In the genomic region with DNA sequence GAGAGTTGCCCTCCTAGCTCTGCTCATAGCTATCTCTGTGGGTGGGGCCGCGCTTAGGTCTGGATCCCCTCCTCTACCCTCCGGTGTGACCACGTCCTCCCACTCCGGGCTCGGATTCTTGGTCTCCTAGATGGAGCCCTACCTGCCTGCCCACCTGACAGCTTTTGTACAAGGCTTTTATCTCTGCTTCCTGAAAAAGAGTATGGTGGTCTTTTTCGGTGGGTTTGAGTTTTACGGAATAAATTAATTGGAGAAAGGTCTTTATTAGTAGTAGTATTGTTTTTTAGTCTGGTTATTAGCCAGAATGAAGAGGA, we compare ENCODE assay signal across 8 cellular contexts. TPM values are rescaled to one million over a fixed set of nuclear protein-coding genes. Genes with fewer than 3 reads are reported as not detected.
DNase-seq lines count a peak whose midpoint lies in the region; ATAC-seq and TF ChIP-seq lines count a peak whose summit lies in the region.

No MANE protein-coding gene starts in this region.

- no peaks in the 10 kb centered on the region for H3K27me3 ChIP-seq in BLaER1 treated with 17β-estradiol and CSF1 and Interleukin-3, amounts not matched to agents 10 nM and 100 nM
- H3K27me3 ChIP-seq in PC-3 (ENCODE audit: low read length) (no peaks in the 10 kb centered on the region), neural cell (ENCODE audit: insufficient read depth, low read depth, low read length) (peaks cover 3% of the 10 kb centered on the region)

- H3K4me3 ChIP-seq in BLaER1 treated with 17β-estradiol and CSF1 and Interleukin-3, amounts not matched to agents 10 nM and 100 nM = peak overlapping the region; percentile 79 to 98 (median 90)
- H3K4me3 ChIP-seq in PC-3 (ENCODE audit: low read length) (peak overlapping the region; percentile 77), neural cell (ENCODE audit: low read length) (peak overlapping the region; percentile 93)

- no peak for TF ChIP-seq CTCF in GM20000 (IDR thresholded peaks at IDR 0.05; ENCODE audit: extremely low read depth, missing control alignments)
- TF ChIP-seq CTCF in PC-3 (conservative IDR thresholded peaks at IDR 0.05; ENCODE audit: low read depth, low read length) = no peak
- TF ChIP-seq CTCF in neural cell (IDR thresholded peaks at IDR 0.05; ENCODE audit: poor library complexity, severe bottlenecking) = no peak

- peak overlapping the region; percentile 83 to 94 (median 88) for H3K27ac ChIP-seq in BLaER1 treated with 17β-estradiol and CSF1 and Interleukin-3, amounts not matched to agents 10 nM and 100 nM
- H3K27ac ChIP-seq in PC-3 (ENCODE audit: low read length) (no peak overlapping the region), neural cell (ENCODE audit: low read length) (peak overlapping the region; percentile 86)

- H3K9me2 ChIP-seq in PC-3 (replicated peaks; ENCODE audit: low read length) (no peaks in the 10 kb centered on the region), neural cell (ENCODE audit: insufficient read depth, low read length) (no peaks in the 10 kb centered on the region)

- H2AFZ ChIP-seq in PC-3 (ENCODE audit: low read length) = peak overlapping the region; percentile 82
- peak overlapping the region; percentile 66 for H2AFZ ChIP-seq in neural cell (ENCODE audit: low read depth, low read length)

- H4K20me1 ChIP-seq in BLaER1 treated with 17β-estradiol and CSF1 and Interleukin-3, amounts not matched to agents 10 nM and 100 nM = peaks cover 0 to 49% (median 32%) of the 10 kb centered on the region in 11 experiments; a peak in 14 of 22 replicates
- 0 out of 2 replicates have a peak, but pooled peaks cover 3% of the 10 kb centered on the region for H4K20me1 ChIP-seq in PC-3 (ENCODE audit: low read length)
- H4K20me1 ChIP-seq in neural cell (ENCODE audit: insufficient read depth) = no peaks in the 10 kb centered on the region

- TF ChIP-seq EP300 in neural cell (conservative IDR thresholded peaks at IDR 0.05; ENCODE audit: poor library complexity, severe bottlenecking) = no peak

- H3K4me2 ChIP-seq in BLaER1 treated with 17β-estradiol and CSF1 and Interleukin-3, amounts not matched to agents 10 nM and 100 nM = peak overlapping the region; percentile 77 to 96 (median 91)
- H3K4me2 ChIP-seq in PC-3 (ENCODE audit: low read length) (peak overlapping the region; percentile 91), neural cell (ENCODE audit: low read length) (peak overlapping the region; percentile 76)

- H3K36me3 ChIP-seq in BLaER1 treated with 17β-estradiol and CSF1 and Interleukin-3, amounts not matched to agents 10 nM and 100 nM = peaks cover 0 to 6% (median 4%) of the 10 kb centered on the region in 11 experiments; a peak in 3 of 22 replicates
- H3K36me3 ChIP-seq in PC-3 (ENCODE audit: low read depth, low read length) = no peaks in the 10 kb centered on the region
- no peaks in the 10 kb centered on the region for H3K36me3 ChIP-seq in neural cell (ENCODE audit: insufficient read depth, low read length)

- no peaks in the 10 kb centered on the region for H3K27me3 Mint-ChIP-seq in effector memory CD8-positive, alpha-beta T cell

- H3K4me3 Mint-ChIP-seq in effector memory CD8-positive, alpha-beta T cell = peak overlapping the region; percentile 81 to 93

- H3K79me2 ChIP-seq in PC-3 (ENCODE audit: low read length) = peaks cover 54% of the 10 kb centered on the region
- peaks cover 41% of the 10 kb centered on the region for H3K79me2 ChIP-seq in neural cell (replicated peaks; ENCODE audit: insufficient read depth, low read length)

- intact Hi-C loops in PC-3 (cut with micrococcal nuclease) = loop anchor here (5.0 kb wide), 2 partner anchors 101 to 121 kb away; a partner anchor contains a TSS

- H3K9me3 Mint-ChIP-seq in effector memory CD8-positive, alpha-beta T cell = no peaks in the 10 kb centered on the region

- peaks cover 18% of the 10 kb centered on the region for H3K36me3 Mint-ChIP-seq in effector memory CD8-positive, alpha-beta T cell (ENCODE audit: insufficient read depth)

- ATAC-seq in PC-3 (no peak), GM19397 (IDR thresholded peaks at IDR 0.05; ENCODE audit: unreplicated experiment) (no peak), GM19467 (IDR thresholded peaks at IDR 0.05; ENCODE audit: unreplicated experiment) (no peak)
- ATAC-seq in effector memory CD8-positive, alpha-beta T cell (replicated peaks) = no peak

- DNase-seq in GM20000 (ENCODE audit: low spot score) = peak; percentile 51
- peak; percentile 10 for DNase-seq in PC-3
- no peak for DNase-seq in effector memory CD8-positive, alpha-beta T cell
- no peak for DNase-seq in RPMI8226

- H3K4me1 Mint-ChIP-seq in effector memory CD8-positive, alpha-beta T cell (ENCODE audit: low read depth in 2 of 2) = peaks cover 43 to 52% of the 10 kb centered on the region in 2 donors

- BruUV-seq in PC-3 (replicated peaks; lab: Mats Ljungman, UMichigan) = no TSS peak

- POLR2A ChIA-PET in PC-3 (lab: Charles Lee; ENCODE audit: unreplicated experiment) = interaction anchor here (0.5 kb wide), 1 partner anchor 16 kb away, joined by 3 read pairs; no protein-coding TSS in a partner anchor

- peak overlapping the region; percentile 50 to 81 for H3K27ac Mint-ChIP-seq in effector memory CD8-positive, alpha-beta T cell

- H3K9ac ChIP-seq in BLaER1 treated with 17β-estradiol and CSF1 and Interleukin-3, amounts not matched to agents 10 nM and 100 nM = peak overlapping the region; percentile 84 to 95 (median 89)
- H3K9ac ChIP-seq in PC-3 (ENCODE audit: low read length) = peak overlapping the region; percentile 62
- peak overlapping the region; percentile 84 for H3K9ac ChIP-seq in neural cell (ENCODE audit: low read length)

- no peaks in the 10 kb centered on the region for H3K9me3 ChIP-seq in BLaER1 treated with 17β-estradiol and CSF1 and Interleukin-3, amounts not matched to agents 10 nM and 100 nM (replicated peaks in 1 of 11)
- H3K9me3 ChIP-seq in PC-3 (ENCODE audit: low read length) (no peaks in the 10 kb centered on the region), neural cell (ENCODE audit: low read length) (no peaks in the 10 kb centered on the region)

- peaks cover 22 to 52% (median 33%) of the 10 kb centered on the region in 10 experiments for H3K4me1 ChIP-seq in BLaER1 treated with 17β-estradiol and CSF1 and Interleukin-3, amounts not matched to agents 10 nM and 100 nM
- H3K4me1 ChIP-seq in PC-3 (ENCODE audit: insufficient read depth, low read length) = peaks cover 17% of the 10 kb centered on the region; the same call in 1 of the 2 replicates

- no peaks in the 10 kb centered on the region for H3F3A ChIP-seq in PC-3 (ENCODE audit: low read length, unreplicated experiment)
- no peaks in the 10 kb centered on the region for H3F3A ChIP-seq in neural cell (ENCODE audit: insufficient read depth, low read length, poor library complexity, severe bottlenecking)

- CTCF ChIA-PET in PC-3 (lab: Charles Lee) = no interaction called here

- no peak for TF ChIP-seq RAD21 in neural cell (conservative IDR thresholded peaks at IDR 0.05)

TF ChIP-seq in neural cell, 6 proteins besides CTCF, POLR2A, EP300 and RAD21:
- TF ChIP-seq EZH2 (IDR thresholded peaks at IDR 0.05; ENCODE audit: borderline replicate concordance, insufficient read depth, low read length, poor library complexity, severe bottlenecking) (no peak), SMC3 (conservative IDR thresholded peaks at IDR 0.05; ENCODE audit: poor library complexity) (no peak), POLR2AphosphoS5 (IDR thresholded peaks at IDR 0.05) (no peak), TAF1 (IDR thresholded peaks at IDR 0.05; ENCODE audit: low read depth) (no peak), MXI1 (conservative IDR thresholded peaks at IDR 0.05; ENCODE audit: poor library complexity, severe bottlenecking) (no peak)
- TF ChIP-seq, protein P1, sequence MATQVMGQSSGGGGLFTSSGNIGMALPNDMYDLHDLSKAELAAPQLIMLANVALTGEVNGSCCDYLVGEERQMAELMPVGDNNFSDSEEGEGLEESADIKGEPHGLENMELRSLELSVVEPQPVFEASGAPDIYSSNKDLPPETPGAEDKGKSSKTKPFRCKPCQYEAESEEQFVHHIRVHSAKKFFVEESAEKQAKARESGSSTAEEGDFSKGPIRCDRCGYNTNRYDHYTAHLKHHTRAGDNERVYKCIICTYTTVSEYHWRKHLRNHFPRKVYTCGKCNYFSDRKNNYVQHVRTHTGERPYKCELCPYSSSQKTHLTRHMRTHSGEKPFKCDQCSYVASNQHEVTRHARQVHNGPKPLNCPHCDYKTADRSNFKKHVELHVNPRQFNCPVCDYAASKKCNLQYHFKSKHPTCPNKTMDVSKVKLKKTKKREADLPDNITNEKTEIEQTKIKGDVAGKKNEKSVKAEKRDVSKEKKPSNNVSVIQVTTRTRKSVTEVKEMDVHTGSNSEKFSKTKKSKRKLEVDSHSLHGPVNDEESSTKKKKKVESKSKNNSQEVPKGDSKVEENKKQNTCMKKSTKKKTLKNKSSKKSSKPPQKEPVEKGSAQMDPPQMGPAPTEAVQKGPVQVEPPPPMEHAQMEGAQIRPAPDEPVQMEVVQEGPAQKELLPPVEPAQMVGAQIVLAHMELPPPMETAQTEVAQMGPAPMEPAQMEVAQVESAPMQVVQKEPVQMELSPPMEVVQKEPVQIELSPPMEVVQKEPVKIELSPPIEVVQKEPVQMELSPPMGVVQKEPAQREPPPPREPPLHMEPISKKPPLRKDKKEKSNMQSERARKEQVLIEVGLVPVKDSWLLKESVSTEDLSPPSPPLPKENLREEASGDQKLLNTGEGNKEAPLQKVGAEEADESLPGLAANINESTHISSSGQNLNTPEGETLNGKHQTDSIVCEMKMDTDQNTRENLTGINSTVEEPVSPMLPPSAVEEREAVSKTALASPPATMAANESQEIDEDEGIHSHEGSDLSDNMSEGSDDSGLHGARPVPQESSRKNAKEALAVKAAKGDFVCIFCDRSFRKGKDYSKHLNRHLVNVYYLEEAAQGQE (IDR thresholded peaks at IDR 0.05; ENCODE audit: borderline replicate concordance) = no peak

RNA-seq across cellular contexts. Expression of a gene that starts 0.8 kb away (rescaled TPM):
- 14.9 and 15.7 TPM in 2 replicates for total RNA-seq in PC-3 (2014; rRNA removed)
- 43.6 and 43.7 TPM in 2 replicates for polyA plus RNA-seq in neural cell
- polyA minus RNA-seq in neural cell = 64.5 and 66.6 TPM in 2 replicates

Comparison
In these comparisons a context has a peak if more than half of its experiments do, and no peak if none do; other contexts are left out.
1. DNase-seq: peak in GM20000 (single experiment) and PC-3 (single experiment); none in effector memory CD8-positive, alpha-beta T cell (0 of 3) and RPMI8226 (single experiment).
2. Peak in every context shown above with its lines, with median percentiles within 50 percentile points of each other: H3K4me2 ChIP-seq, H3K4me3 ChIP-seq and H3K9ac ChIP-seq.